ENCODE assay signal across 8 cellular contexts in genomic region chr1:3069491-3070303, GRCh38. TPM values are rescaled to one million over a fixed set of nuclear protein-coding genes. Genes with fewer than 3 reads are reported as not detected.
A peak's percentile ranks its signal among the peaks of the same experiment; 100 is the strongest.
DNase-seq lines count a peak whose midpoint lies in the region; ATAC-seq and TF ChIP-seq lines count a peak whose summit lies in the region.

No MANE protein-coding gene starts in this region.

- intact Hi-C loops in MCF 10A (cut with micrococcal nuclease) = no loop called here

- POLR2A ChIA-PET in MCF 10A (lab: Yijun Ruan, JAX) = no interaction called here
- POLR2A ChIA-PET in WTC11 (lab: Charles Lee) = no interaction called here

- H3K27me3 ChIP-seq in neutrophil = peaks cover 99% of the 10 kb centered on the region

- H3K36me3 Mint-ChIP-seq in MCF 10A (ENCODE audit: insufficient read depth, unreplicated experiment) = no peaks in the 10 kb centered on the region
- H3K36me3 Mint-ChIP-seq in WTC11 = no peaks in the 10 kb centered on the region

- H3K27me3 Mint-ChIP-seq in MCF 10A (ENCODE audit: insufficient read depth, unreplicated experiment) = no peaks in the 10 kb centered on the region
- H3K27me3 Mint-ChIP-seq in WTC11 (ENCODE audit: low read depth) = peaks cover 84% of the 10 kb centered on the region

- H3K27ac Mint-ChIP-seq in MCF 10A (ENCODE audit: low read depth, unreplicated experiment) (no peak overlapping the region), WTC11 (no peak overlapping the region)

- peaks cover 4 to 13% of the 10 kb centered on the region in 2 experiments for H3K4me1 ChIP-seq in neutrophil (ENCODE audit: control insufficient read depth in 1 of 2, insufficient read depth in 1 of 2, low read depth in 1 of 2, low read length in 1 of 2)

- H3K9me3 Mint-ChIP-seq in MCF 10A (ENCODE audit: unreplicated experiment) = peaks cover 6% of the 10 kb centered on the region
- H3K9me3 Mint-ChIP-seq in WTC11 = no peaks in the 10 kb centered on the region

- TF ChIP-seq CTCF in MCF 10A (IDR thresholded peaks at IDR 0.05; ENCODE audit: unreplicated experiment) (no peak), WTC11 (IDR thresholded peaks at IDR 0.05) (no peak), neutrophil (IDR thresholded peaks at IDR 0.05) (no peak)

- no peaks in the 10 kb centered on the region for H3K4me1 Mint-ChIP-seq in MCF 10A (ENCODE audit: insufficient read depth, unreplicated experiment)
- peaks cover 14% of the 10 kb centered on the region for H3K4me1 Mint-ChIP-seq in WTC11

- CTCF ChIA-PET in MCF 10A (lab: Yijun Ruan, JAX) (no interaction called here), WTC11 (lab: Charles Lee) (interaction anchor here (1.9 kb wide), 1 partner anchor 57 kb away, joined by 9 read pairs; no protein-coding TSS in a partner anchor)

- H3K9me3 ChIP-seq in neutrophil = no peaks in the 10 kb centered on the region

- in situ Hi-C loops in T47D (cut with HindIII; ENCODE audit: low pct_unique_long_range_greater_than_20kb, low sequenced_read_pairs) = no loop called here

- H3K27ac ChIP-seq in neutrophil = no peak overlapping the region

- no peaks in the 10 kb centered on the region for H3K36me3 ChIP-seq in neutrophil

- ATAC-seq in WTC11 (peak; percentile 9), HG03025 (IDR thresholded peaks at IDR 0.05; ENCODE audit: low FRiP score, unreplicated experiment) (no peak)

- BruUV-seq in MCF 10A (replicated peaks; lab: Mats Ljungman, UMichigan) = no TSS peak

- no peak overlapping the region for H3K4me3 Mint-ChIP-seq in MCF 10A (ENCODE audit: unreplicated experiment)
- peak overlapping the region; percentile 56 for H3K4me3 Mint-ChIP-seq in WTC11

- peak overlapping the region; percentile 20 to 47 for H3K4me3 ChIP-seq in neutrophil (ENCODE audit: low read depth in 1 of 2, low read length in 1 of 2)

- DNase-seq in T47D (ENCODE audit: low read depth in 1 of 2, low spot score in 1 of 2) (peak; percentile 39 to 65), MCF 10A (ENCODE audit: unreplicated experiment) (no peak), WTC11 (ENCODE audit: low spot score) (peak; percentile 51), glomerular visceral epithelial cell (ENCODE audit: extremely low spot score) (peak; percentile 8), cortex of kidney (lab: John Stamatoyannopoulos, UW) (no peak)
- DNase-seq in activated effector memory CD4-positive, alpha-beta T cell treated with Interleukin-2 at 50 U/mL for 16 hours = no peak

TF ChIP-seq in WTC11, 78 proteins besides CTCF, POLR2A, EP300 and RAD21:
- TF ChIP-seq ZBTB43 (CRISPR knock-in tag; IDR thresholded peaks at IDR 0.05) = no peak
- TF ChIP-seq ZNF425 (CRISPR knock-in tag; conservative IDR thresholded peaks at IDR 0.05) = no peak
- TF ChIP-seq MYBL2 (CRISPR knock-in tag; IDR thresholded peaks at IDR 0.05) = no peak
- TF ChIP-seq FOXJ3 (CRISPR knock-in tag; IDR thresholded peaks at IDR 0.05; ENCODE audit: borderline replicate concordance) = no peak
- no peak for TF ChIP-seq AR (CRISPR knock-in tag; IDR thresholded peaks at IDR 0.05)

RNA-seq across cellular contexts. Expression of gene PRDM16, which starts 0.7 kb away (rescaled TPM):
- total RNA-seq in MCF 10A (2022) (not detected in 2 replicates), WTC11 (2021) (1.1 to 1.6 TPM (median 1.3 TPM) in 3 replicates)

RNA-seq across cellular contexts. Expression of gene ACTRT2, which starts 48.4 kb away (rescaled TPM):
- total RNA-seq in MCF 10A (2022) = not detected in 2 replicates
- total RNA-seq in WTC11 (2021) = not detected in 3 replicates

Comparison
In these comparisons a context has a peak if more than half of its experiments do, and no peak if none do; other contexts are left out.
1. DNase-seq: peak in T47D (2 of 2), WTC11 (single experiment) and glomerular visceral epithelial cell (single experiment); none in MCF 10A (single experiment), cortex of kidney (single experiment) and activated effector memory CD4-positive, alpha-beta T cell treated with Interleukin-2 at 50 U/mL for 16 hours (single experiment).